ENCODE assay signal across 27 cellular contexts in genomic region chr19:7817801-7818200, GRCh38. TPM values are rescaled to one million over a fixed set of nuclear protein-coding genes. Genes with fewer than 3 reads are reported as not detected.
"Had no signal": no experiment of that assay in that cellular context is flagged by ENCODE, and none has a peak within 500 bp of the region (broad histone marks: within the 10 kb centered on the region; RNA-seq: fewer than 3 reads in every experiment).

No MANE protein-coding gene starts in this region.

- H3K27ac Mint-ChIP-seq: activated CD4-positive, alpha-beta T cell treated with anti-CD3 and anti-CD28 coated beads, Interleukin-2, amount 10 ng/mL, durations not matched to agents 7 days and 5 days; activated naive CD4-positive, alpha-beta T cell treated with anti-CD3 and anti-CD28 coated beads, Interleukin-2, amount 50 U/mL, for 72 hours; activated T-cell treated with anti-CD3 and anti-CD28 coated beads, Interleukin-2, amount 50 U/mL, for 72 hours; mesothelial cell of epicardium; naive B cell; nephron progenitor cell; stimulated activated memory B cell treated with anti-CD40 and anti-IgM and Interleukin-4, amounts not matched to agents 10 μg/mL and 1 μg/mL and 100 μg/mL, for 72 hours; stimulated activated naive CD8-positive, alpha-beta T cell treated with anti-CD3 and anti-CD28 coated beads, Interleukin-15, amount 100 ng/mL, for 72 hours; T-helper 2 cell treated with Interferon-gamma antibody and Interleukin-4, amounts not matched to agents 5 μg/mL and 100 μg/mL, for 36 hours had no signal

- H3K4me3 Mint-ChIP-seq: activated CD4-positive, alpha-beta T cell treated with anti-CD3 and anti-CD28 coated beads, Interleukin-2, amount 10 ng/mL, durations not matched to agents 7 days and 5 days; activated T-cell treated with anti-CD3 and anti-CD28 coated beads, Interleukin-2, amount 50 U/mL, for 72 hours; mesothelial cell of epicardium; naive B cell; nephron progenitor cell; stimulated activated memory B cell treated with anti-CD40 and anti-IgM and Interleukin-4, amounts not matched to agents 10 μg/mL and 1 μg/mL and 100 μg/mL, for 72 hours; stimulated activated naive CD8-positive, alpha-beta T cell treated with anti-CD3 and anti-CD28 coated beads, Interleukin-15, amount 100 ng/mL, for 72 hours; T-helper 2 cell treated with Interferon-gamma antibody and Interleukin-4, amounts not matched to agents 5 μg/mL and 100 μg/mL, for 36 hours had no signal

- ATAC-seq: activated naive CD4-positive, alpha-beta T cell treated with anti-CD3 and anti-CD28 coated beads, Interleukin-2, amount 50 U/mL, for 72 hours; activated T-cell treated with anti-CD3 and anti-CD28 coated beads, Interleukin-2, amount 50 U/mL, for 72 hours; esophagus mucosa; left colon; psoas muscle; stimulated activated memory B cell treated with anti-CD40 and anti-IgM and Interleukin-4, amounts not matched to agents 10 μg/mL and 1 μg/mL and 100 μg/mL, for 72 hours; stimulated activated naive CD8-positive, alpha-beta T cell treated with anti-CD3 and anti-CD28 coated beads, Interleukin-15, amount 100 ng/mL, for 72 hours had no signal

- DNase-seq: activated CD4-positive, alpha-beta T cell treated with anti-CD3 and anti-CD28 coated beads, Interleukin-2, amount 10 ng/mL, durations not matched to agents 7 days and 5 days; activated CD4-positive, CD25-positive, alpha-beta regulatory T cell treated with anti-CD3 and anti-CD28 coated beads, Interleukin-2, amount 50 U/mL, for 72 hours; activated naive CD4-positive, alpha-beta T cell; activated T-cell treated with anti-CD3 and anti-CD28 coated beads for 4 hours; activated T-cell treated with anti-CD3 and anti-CD28 coated beads, Interleukin-2, amount 50 U/mL, for 72 hours; central memory CD4-positive, alpha-beta T cell; foreskin fibroblast; head of caudate nucleus; hippocampal formation; left colon; naive B cell; nephron progenitor cell; psoas muscle; sigmoid colon; small intestine; stimulated activated CD4-positive, alpha-beta T cell treated with anti-CD3 and anti-CD28 coated beads, Interleukin-4, amount 100 ng/mL, for 4 hours; stimulated activated CD8-positive, alpha-beta memory T cell treated with anti-CD3 and anti-CD28 coated beads, Interleukin-4, amount 100 ng/mL, for 48 hours; stimulated activated naive CD8-positive, alpha-beta T cell treated with anti-CD3 and anti-CD28 coated beads, Interleukin-15, amount 100 ng/mL, for 72 hours; substantia nigra had no signal

- H3K36me3 Mint-ChIP-seq: naive B cell had no signal

- H3K4me1 Mint-ChIP-seq: mesothelial cell of epicardium, nephron progenitor cell had no signal

RNA-seq across cellular contexts. Expression of gene CLEC4M, which starts 54.8 kb away (rescaled TPM):
- total RNA-seq: activated CD4-positive, alpha-beta T cell treated with anti-CD3 and anti-CD28 coated beads, Interleukin-2, amount 10 ng/mL, durations not matched to agents 7 days and 5 days; activated naive CD4-positive, alpha-beta T cell treated with anti-CD3 and anti-CD28 coated beads, Interleukin-2, amount 50 U/mL, for 72 hours; activated T-cell treated with anti-CD3 and anti-CD28 coated beads, Interleukin-2, amount 50 U/mL, for 72 hours; esophagus mucosa; left colon; lower leg skin; osteocyte; psoas muscle; ureter had no signal

RNA-seq across cellular contexts. Expression of gene PRR36, which starts 56.4 kb away (rescaled TPM):
- total RNA-seq: psoas muscle, sigmoid colon had no signal
